In the genomic region with DNA sequence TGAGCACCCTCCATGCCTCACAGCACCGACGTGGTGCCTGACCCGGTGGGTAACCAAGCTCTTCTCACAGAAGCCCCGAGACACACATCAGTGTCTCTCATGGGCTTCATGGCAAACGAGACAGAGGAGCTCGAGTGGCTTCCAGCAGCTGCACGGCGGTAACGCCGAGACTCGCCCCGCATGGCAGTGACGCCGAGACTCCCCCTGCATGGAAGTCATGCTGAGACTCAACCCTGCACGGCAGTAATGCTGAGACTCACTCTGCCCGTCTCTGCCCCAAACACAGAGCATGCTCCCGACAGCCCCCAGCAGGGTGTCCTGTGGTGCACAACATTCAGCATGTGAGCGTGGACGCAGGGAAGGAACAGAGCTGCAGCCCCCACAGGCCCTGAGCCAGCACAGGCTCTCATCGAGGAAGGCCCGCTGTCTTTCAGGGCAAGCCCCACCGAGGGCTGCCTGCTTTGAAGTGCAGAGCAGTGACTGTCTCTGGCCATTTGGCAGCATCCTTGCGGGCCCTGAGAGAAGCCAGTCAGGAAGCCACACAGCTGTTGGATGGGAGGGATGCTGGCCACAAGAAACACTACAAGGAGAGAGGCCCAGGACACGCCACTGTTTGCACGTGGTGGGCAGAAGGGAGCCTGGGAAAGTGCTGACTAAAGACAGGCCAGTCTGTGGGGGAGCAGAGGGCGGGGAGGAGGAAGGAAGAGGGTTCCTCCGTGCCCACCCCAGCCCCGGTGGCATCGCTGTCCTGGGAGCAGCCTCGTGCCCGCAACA, we compare ENCODE assay signal across 11 cellular contexts. TPM values are rescaled to one million over a fixed set of nuclear protein-coding genes. Genes with fewer than 3 reads are reported as not detected.
DNase-seq lines count a peak whose midpoint lies in the region; ATAC-seq and TF ChIP-seq lines count a peak whose summit lies in the region.
"Had no signal": no experiment of that assay in that cellular context is flagged by ENCODE, and none has a peak within 500 bp of the region (broad histone marks: within the 10 kb centered on the region; RNA-seq: fewer than 3 reads in every experiment).

No MANE protein-coding gene starts in this region.

- no peak overlapping the region for H3K23ac ChIP-seq in H9 (ENCODE audit: insufficient read length, low read depth, low read length)

- no peak overlapping the region for H4K91ac ChIP-seq in H9 (ENCODE audit: insufficient read length, low read depth, low read length)

- POLR2A ChIA-PET in activated CD8-positive, alpha-beta T cell treated with anti-CD3 and anti-CD28 coated beads for 36 hours (lab: Charles Lee): no interaction called here

- no peaks in the 10 kb centered on the region for H3K36me3 ChIP-seq in right atrium auricular region

- H4K5ac ChIP-seq in H9 (ENCODE audit: insufficient read length, low read depth, low read length): no peak overlapping the region

- no peak overlapping the region for H2BK120ac ChIP-seq in H9 (ENCODE audit: low read depth, low read length, poor library complexity, severe bottlenecking)

- H2BK15ac ChIP-seq in H9 (ENCODE audit: low read depth, low read length): no peak overlapping the region

- no peak overlapping the region for H3K56ac ChIP-seq in H9 (ENCODE audit: insufficient read length, low read depth, low read length)

- peaks cover 25 to 39% of the 10 kb centered on the region in 2 experiments for H3K4me1 Mint-ChIP-seq in H9
- H3K4me1 Mint-ChIP-seq in activated CD8-positive, alpha-beta T cell treated with anti-CD3 and anti-CD28 coated beads for 36 hours (ENCODE audit: low read depth): peaks cover 19% of the 10 kb centered on the region

- H3K4ac ChIP-seq in H9 (ENCODE audit: low read depth, low read length): no peak overlapping the region

- no peak overlapping the region for H3K9ac ChIP-seq in H9 (ENCODE audit: extremely low read depth, insufficient read length, low read length)

- no peak overlapping the region for H3K18ac ChIP-seq in H9 (ENCODE audit: insufficient read length, low read depth, low read length)

- H2AFZ ChIP-seq in H9 (ENCODE audit: low read length): no peak overlapping the region

- WGBS in H9 (ENCODE audit: extremely low coverage, insufficient read length, low lambda C conversion rate): no CpG with 5 or more reads among the region's 31 CpGs

- H3K36me3 Mint-ChIP-seq in H9 (ENCODE audit: insufficient read depth in 1 of 3, low read depth in 3 of 3): peaks cover 1 to 10% (median 10%) of the 10 kb centered on the region in 3 experiments; a peak in 5 of 7 replicates
- no peaks in the 10 kb centered on the region for H3K36me3 Mint-ChIP-seq in activated CD8-positive, alpha-beta T cell treated with anti-CD3 and anti-CD28 coated beads for 36 hours (ENCODE audit: low read depth)
- H3K36me3 Mint-ChIP-seq: natural killer cell treated with Interleukin-12 subunit alpha and Interleukin-12 subunit beta and Interleukin-15 and Interleukin-18, amount 100 ng/mL, for 72 hours had no signal

- no peak overlapping the region for H4K8ac ChIP-seq in H9 (replicated peaks; ENCODE audit: insufficient read length, low read depth, low read length)

- no peak overlapping the region for H2AK5ac ChIP-seq in H9 (ENCODE audit: insufficient read length, low read length)

- DNase-seq in H9 (peak; percentile 29), right atrium auricular region (ENCODE audit: low spot score) (peak; percentile 59), NCI-H774 (lab: John Stamatoyannopoulos, UW) (no peak), NCI-H1092 (lab: John Stamatoyannopoulos, UW) (no peak), SIG-M5 treated with dmso at 0.1 percent for 504 hours (lab: John Stamatoyannopoulos, UW; ENCODE audit: unreplicated experiment) (no peak)
- DNase-seq in activated CD8-positive, alpha-beta T cell treated with anti-CD3 and anti-CD28 coated beads for 36 hours: no peak
- no peak for DNase-seq in stimulated activated naive CD8-positive, alpha-beta T cell treated with anti-CD3 and anti-CD28 coated beads, Interleukin-15, Interleukin-2, amounts not matched to agents 100 U/mL and 50 U/mL, for 24 hours

- H3K4me1 ChIP-seq in H9 (ENCODE audit: insufficient read depth, low read length) (peaks cover 3% of the 10 kb centered on the region; the same call in 1 of the 2 replicates), right atrium auricular region (peaks cover 0 to 66% of the 10 kb centered on the region in 2 donors)

- no peak overlapping the region; the same call in 1 of the 2 replicates for H3K14ac ChIP-seq in H9 (ENCODE audit: insufficient read depth, low read length)

- H3K79me1 ChIP-seq in H9 (ENCODE audit: insufficient read depth, low read depth, low read length, poor library complexity, severe bottlenecking): no peaks in the 10 kb centered on the region

- no peak overlapping the region; a peak in 3 of 7 replicates for H3K27ac Mint-ChIP-seq in H9
- H3K27ac Mint-ChIP-seq in activated CD8-positive, alpha-beta T cell treated with anti-CD3 and anti-CD28 coated beads for 36 hours: no peak overlapping the region
- H3K27ac Mint-ChIP-seq: natural killer cell treated with Interleukin-12 subunit alpha and Interleukin-12 subunit beta and Interleukin-15 and Interleukin-18, amount 100 ng/mL, for 72 hours; stimulated activated naive CD8-positive, alpha-beta T cell treated with anti-CD3 and anti-CD28 coated beads, Interleukin-15, Interleukin-2, amounts not matched to agents 100 ng/mL and 50 ng/mL, for 24 hours had no signal

- H3K27me3 ChIP-seq in H9 (ENCODE audit: insufficient read depth, low read length): no peaks in the 10 kb centered on the region
- H3K27me3 ChIP-seq in right atrium auricular region: no peaks in the 10 kb centered on the region

- no peak overlapping the region for H2BK12ac ChIP-seq in H9 (ENCODE audit: insufficient read length, low read depth, low read length)

- no peak overlapping the region for H3K4me2 ChIP-seq in H9 (ENCODE audit: insufficient read depth, insufficient read length, low read length)

- H3K9me3 Mint-ChIP-seq in H9: no peaks in the 10 kb centered on the region; a peak in 1 of 5 replicates
- H3K9me3 Mint-ChIP-seq in activated CD8-positive, alpha-beta T cell treated with anti-CD3 and anti-CD28 coated beads for 36 hours: peaks cover 5% of the 10 kb centered on the region

- H3K9me3 ChIP-seq in H9 (ENCODE audit: control insufficient read depth, low read depth, low read length) (no peaks in the 10 kb centered on the region), right atrium auricular region (no peaks in the 10 kb centered on the region)

- H3K23me2 ChIP-seq in H9 (ENCODE audit: insufficient read length, low read depth, low read length, poor library complexity, severe bottlenecking): no peaks in the 10 kb centered on the region

- no peak overlapping the region for H3T11ph ChIP-seq in H9 (ENCODE audit: low read length)

- H3K4me3 Mint-ChIP-seq in H9: no peak overlapping the region
- H3K4me3 Mint-ChIP-seq in activated CD8-positive, alpha-beta T cell treated with anti-CD3 and anti-CD28 coated beads for 36 hours: no peak overlapping the region
- H3K4me3 Mint-ChIP-seq: natural killer cell treated with Interleukin-12 subunit alpha and Interleukin-12 subunit beta and Interleukin-15 and Interleukin-18, amount 100 ng/mL, for 72 hours; stimulated activated naive CD8-positive, alpha-beta T cell treated with anti-CD3 and anti-CD28 coated beads, Interleukin-15, Interleukin-2, amounts not matched to agents 100 ng/mL and 50 ng/mL, for 24 hours had no signal

- peak; percentile 51 for ATAC-seq in activated CD8-positive, alpha-beta T cell treated with anti-CD3 and anti-CD28 coated beads for 36 hours
- ATAC-seq in stimulated activated naive CD8-positive, alpha-beta T cell treated with anti-CD3 and anti-CD28 coated beads, Interleukin-15, Interleukin-2, amounts not matched to agents 100 U/mL and 50 U/mL, for 24 hours: peak; percentile 22
- ATAC-seq in HG02678 (IDR thresholded peaks at IDR 0.05; ENCODE audit: unreplicated experiment): no peak

- H3K27ac ChIP-seq in H9 (ENCODE audit: insufficient read length, low read depth, low read length) (no peak overlapping the region), right atrium auricular region (peak overlapping the region; percentile 69)
- H3K27ac ChIP-seq: HL-60 had no signal

- H3K4me3 ChIP-seq in right atrium auricular region: no peak overlapping the region

- peaks cover under 1% of the 10 kb centered on the region for H4K20me1 ChIP-seq in H9 (ENCODE audit: control insufficient read depth, insufficient read depth, insufficient read length)

- H3K27me3 Mint-ChIP-seq in H9 (ENCODE audit: low read depth): no peaks in the 10 kb centered on the region
- H3K27me3 Mint-ChIP-seq in activated CD8-positive, alpha-beta T cell treated with anti-CD3 and anti-CD28 coated beads for 36 hours: peaks cover 6% of the 10 kb centered on the region

- intact Hi-C loops in activated CD8-positive, alpha-beta T cell treated with anti-CD3 and anti-CD28 coated beads for 36 hours (cut with micrococcal nuclease): no loop called here

- no peaks in the 10 kb centered on the region; the same call in 1 of the 2 replicates for H3K79me2 ChIP-seq in H9 (ENCODE audit: insufficient read depth, low read length)

- H2BK5ac ChIP-seq in H9 (ENCODE audit: insufficient read length, low read length): no peak overlapping the region

- no peak overlapping the region for H2BK20ac ChIP-seq in H9 (ENCODE audit: low read depth, low read length, poor library complexity, severe bottlenecking)

- TF ChIP-seq CTCF in H9 (conservative IDR thresholded peaks at IDR 0.05): no peak
- TF ChIP-seq CTCF in activated CD8-positive, alpha-beta T cell treated with anti-CD3 and anti-CD28 coated beads for 36 hours (IDR thresholded peaks at IDR 0.05): no peak
- no peak for TF ChIP-seq CTCF in right atrium auricular region (IDR thresholded peaks at IDR 0.05)

- CTCF ChIA-PET in activated CD8-positive, alpha-beta T cell treated with anti-CD3 and anti-CD28 coated beads for 36 hours (lab: Charles Lee): interaction anchor here (1.2 kb wide), 1 partner anchor 9 kb away, joined by 3 read pairs; no protein-coding TSS in a partner anchor

RNA-seq across cellular contexts. Expression of a gene that starts 9.5 kb away (rescaled TPM):
- 19.5 and 20.5 TPM in 2 replicates for total RNA-seq in H9 (2021)
- under 1 TPM; 0.23 to 0.25 TPM for total RNA-seq in activated CD8-positive, alpha-beta T cell treated with anti-CD3 and anti-CD28 coated beads for 36 hours
- total RNA-seq in right atrium auricular region: 100 to 1,000 TPM; 206 to 254 TPM

Comparison
In these comparisons a context has a peak if more than half of its experiments do, and no peak if none do; other contexts are left out.
1. DNase-seq: peak in H9 (single experiment) and right atrium auricular region (single experiment); none in activated CD8-positive, alpha-beta T cell treated with anti-CD3 and anti-CD28 coated beads for 36 hours (single experiment), stimulated activated naive CD8-positive, alpha-beta T cell treated with anti-CD3 and anti-CD28 coated beads, Interleukin-15, Interleukin-2, amounts not matched to agents 100 U/mL and 50 U/mL, for 24 hours (single experiment), NCI-H774 (single experiment), NCI-H1092 (single experiment) and SIG-M5 treated with dmso at 0.1 percent for 504 hours (single experiment).
2. RNA of a gene that starts 9.5 kb away (total RNA-seq): 206 to 254 TPM in right atrium auricular region and 19.5 to 20.5 TPM in H9; 0.23 to 0.25 TPM in activated CD8-positive, alpha-beta T cell treated with anti-CD3 and anti-CD28 coated beads for 36 hours; every median in the first group is over 10 times any median in the second.